Comparison of ENCODE assay signal across 1 cellular context in the genomic region with DNA sequence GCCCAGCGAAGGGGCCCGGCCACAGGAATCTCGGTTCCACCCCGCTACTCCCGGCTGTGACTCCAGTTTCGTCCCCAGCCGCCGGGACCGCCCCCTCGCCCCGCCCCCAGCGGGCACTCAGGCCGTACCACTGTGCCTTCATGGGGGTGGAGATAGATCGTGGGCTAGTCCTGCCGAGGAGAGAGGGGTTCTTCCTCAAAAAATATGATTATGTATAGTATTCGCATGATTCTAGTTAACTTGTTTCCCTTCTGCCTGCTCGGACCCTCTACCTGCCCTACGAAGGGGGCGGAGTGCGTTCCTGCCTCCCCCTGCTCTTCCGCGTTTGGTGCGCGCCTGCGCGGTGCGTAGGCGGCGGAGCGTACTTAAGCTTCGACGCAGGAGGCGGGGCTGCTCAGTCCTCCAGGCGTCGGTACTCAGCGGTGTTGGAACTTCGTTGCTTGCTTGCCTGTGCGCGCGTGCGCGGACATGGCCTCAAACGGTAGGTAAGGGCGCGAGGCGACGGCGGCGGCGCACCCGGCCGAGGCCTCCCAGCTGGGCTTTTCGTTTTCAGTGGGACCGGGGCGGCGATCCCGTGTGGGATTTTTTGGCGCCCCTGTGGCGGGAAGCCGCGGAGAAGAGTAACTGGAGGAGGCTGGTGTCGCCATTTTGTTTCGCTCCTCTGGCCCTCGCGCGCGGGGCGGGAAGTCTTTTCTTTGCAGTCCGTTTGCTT.
TF ChIP-seq lines count a peak whose summit lies in the region.

FUS (plus strand) TSS at position 393 of the 712 bp plus-strand sequence; CDS start at position 469, 76 bp downstream.

TF ChIP-seq in HepG2, 621 proteins besides CTCF, POLR2A, EP300 and RAD21 (continued from another document and continues in another):
- TF ChIP-seq ZFP36L2 (CRISPR knock-in tag; IDR thresholded peaks at IDR 0.05) (peak; percentile 96), ZFP82 (CRISPR knock-in tag; IDR thresholded peaks at IDR 0.05; ENCODE audit: borderline replicate concordance) (peak; percentile 77; the same call in 1 of the 2 replicates), ZNF30 (CRISPR knock-in tag; IDR thresholded peaks at IDR 0.05) (0 out of 2 replicates have a peak, but pooled peaks have one; percentile 96), ZNF17 (CRISPR knock-in tag; IDR thresholded peaks at IDR 0.05) (0 out of 2 replicates have a peak, but pooled peaks have one; percentile 72), RAD51 (IDR thresholded peaks at IDR 0.05; ENCODE audit: borderline replicate concordance) (no peak), ZNF430 (CRISPR knock-in tag; IDR thresholded peaks at IDR 0.05) (peak; percentile 86; the same call in 1 of the 2 replicates), SMARCE1 (IDR thresholded peaks at IDR 0.05; ENCODE audit: borderline replicate concordance) (no peak), ZBTB42 (CRISPR knock-in tag; IDR thresholded peaks at IDR 0.05) (peak; percentile 76; the same call in 1 of the 2 replicates), RBM39 (IDR thresholded peaks at IDR 0.05; ENCODE audit: low read depth, low read length, poor library complexity, severe bottlenecking) (peak; percentile 100), SMAD1 (CRISPR knock-in tag; IDR thresholded peaks at IDR 0.05; ENCODE audit: borderline replicate concordance, low read depth) (peak; percentile 21), ZNF24 (IDR thresholded peaks at IDR 0.05) (0 out of 2 replicates have a peak, but pooled peaks have one; percentile 51), SRY (CRISPR knock-in tag; IDR thresholded peaks at IDR 0.05) (peak; percentile 82; the same call in 1 of the 2 replicates), MATR3 (CRISPR knock-in tag; IDR thresholded peaks at IDR 0.05) (no peak), PLRG1 (conservative IDR thresholded peaks at IDR 0.05) (no peak), DDIT3 (CRISPR knock-in tag; IDR thresholded peaks at IDR 0.05) (peak; percentile 88; the same call in 1 of the 2 replicates), SYNCRIP (IDR thresholded peaks at IDR 0.05; ENCODE audit: insufficient read depth, low read depth, low read length) (no peak), FOXM1 (CRISPR knock-in tag; IDR thresholded peaks at IDR 0.05) (peak; percentile 92), STAG1 (CRISPR knock-in tag; IDR thresholded peaks at IDR 0.05) (no peak; the same call in 1 of the 2 replicates), ZNF781 (CRISPR knock-in tag; IDR thresholded peaks at IDR 0.05; ENCODE audit: borderline replicate concordance, not compliant biosample characterization) (no peak), ZFP37 (CRISPR knock-in tag; IDR thresholded peaks at IDR 0.05; ENCODE audit: borderline replicate concordance) (peak; percentile 73; the same call in 1 of the 2 replicates), JUN (CRISPR knock-in tag; IDR thresholded peaks at IDR 0.05) (peak; percentile 78), MAFF (IDR thresholded peaks at IDR 0.05; ENCODE audit: low read depth, low read length) (peak; percentile 42; the same call in 1 of the 2 replicates), PAX8 (CRISPR knock-in tag; IDR thresholded peaks at IDR 0.05; ENCODE audit: borderline replicate concordance) (peak; percentile 94; the same call in 1 of the 2 replicates), SIX4 (CRISPR knock-in tag; IDR thresholded peaks at IDR 0.05) (peak; percentile 75; the same call in 1 of the 2 replicates), BHLHE40 (IDR thresholded peaks at IDR 0.05; ENCODE audit: low read length) (peak; percentile 99), MLLT10 (CRISPR knock-in tag; IDR thresholded peaks at IDR 0.05) (peak; percentile 93; the same call in 1 of the 2 replicates), U2AF2 (IDR thresholded peaks at IDR 0.05; ENCODE audit: low read depth, low read length) (0 out of 2 replicates have a peak, but pooled peaks have one; percentile 72), E2F5 (CRISPR knock-in tag; conservative IDR thresholded peaks at IDR 0.05) (peak; percentile 85), MBD4 (IDR thresholded peaks at IDR 0.05; ENCODE audit: borderline replicate concordance, low read length) (no peak)
- TF ChIP-seq, protein P1, sequence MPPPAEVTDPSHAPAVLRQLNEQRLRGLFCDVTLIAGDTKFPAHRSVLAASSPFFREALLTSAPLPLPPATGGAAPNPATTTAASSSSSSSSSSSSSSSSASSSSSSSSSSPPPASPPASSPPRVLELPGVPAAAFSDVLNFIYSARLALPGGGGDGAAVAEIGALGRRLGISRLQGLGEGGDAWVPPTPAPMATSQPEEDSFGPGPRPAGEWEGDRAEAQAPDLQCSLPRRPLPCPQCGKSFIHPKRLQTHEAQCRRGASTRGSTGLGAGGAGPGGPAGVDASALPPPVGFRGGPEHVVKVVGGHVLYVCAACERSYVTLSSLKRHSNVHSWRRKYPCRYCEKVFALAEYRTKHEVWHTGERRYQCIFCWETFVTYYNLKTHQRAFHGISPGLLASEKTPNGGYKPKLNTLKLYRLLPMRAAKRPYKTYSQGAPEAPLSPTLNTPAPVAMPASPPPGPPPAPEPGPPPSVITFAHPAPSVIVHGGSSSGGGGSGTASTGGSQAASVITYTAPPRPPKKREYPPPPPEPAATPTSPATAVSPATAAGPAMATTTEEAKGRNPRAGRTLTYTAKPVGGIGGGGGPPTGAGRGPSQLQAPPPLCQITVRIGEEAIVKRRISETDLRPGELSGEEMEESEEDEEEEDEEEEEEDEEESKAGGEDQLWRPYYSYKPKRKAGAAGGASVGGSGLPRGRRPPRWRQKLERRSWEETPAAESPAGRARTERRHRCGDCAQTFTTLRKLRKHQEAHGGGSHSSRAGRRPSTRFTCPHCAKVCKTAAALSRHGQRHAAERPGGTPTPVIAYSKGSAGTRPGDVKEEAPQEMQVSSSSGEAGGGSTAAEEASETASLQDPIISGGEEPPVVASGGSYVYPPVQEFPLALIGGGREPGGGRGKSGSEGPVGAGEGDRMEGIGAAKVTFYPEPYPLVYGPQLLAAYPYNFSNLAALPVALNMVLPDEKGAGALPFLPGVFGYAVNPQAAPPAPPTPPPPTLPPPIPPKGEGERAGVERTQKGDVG (CRISPR knock-in tag; IDR thresholded peaks at IDR 0.05; ENCODE audit: borderline replicate concordance), result peak; percentile 11; the same call in 1 of the 2 replicates
- TF ChIP-seq, protein P2, sequence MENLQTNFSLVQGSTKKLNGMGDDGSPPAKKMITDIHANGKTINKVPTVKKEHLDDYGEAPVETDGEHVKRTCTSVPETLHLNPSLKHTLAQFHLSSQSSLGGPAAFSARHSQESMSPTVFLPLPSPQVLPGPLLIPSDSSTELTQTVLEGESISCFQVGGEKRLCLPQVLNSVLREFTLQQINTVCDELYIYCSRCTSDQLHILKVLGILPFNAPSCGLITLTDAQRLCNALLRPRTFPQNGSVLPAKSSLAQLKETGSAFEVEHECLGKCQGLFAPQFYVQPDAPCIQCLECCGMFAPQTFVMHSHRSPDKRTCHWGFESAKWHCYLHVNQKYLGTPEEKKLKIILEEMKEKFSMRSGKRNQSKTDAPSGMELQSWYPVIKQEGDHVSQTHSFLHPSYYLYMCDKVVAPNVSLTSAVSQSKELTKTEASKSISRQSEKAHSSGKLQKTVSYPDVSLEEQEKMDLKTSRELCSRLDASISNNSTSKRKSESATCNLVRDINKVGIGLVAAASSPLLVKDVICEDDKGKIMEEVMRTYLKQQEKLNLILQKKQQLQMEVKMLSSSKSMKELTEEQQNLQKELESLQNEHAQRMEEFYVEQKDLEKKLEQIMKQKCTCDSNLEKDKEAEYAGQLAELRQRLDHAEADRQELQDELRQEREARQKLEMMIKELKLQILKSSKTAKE (CRISPR knock-in tag; IDR thresholded peaks at IDR 0.05; ENCODE audit: borderline replicate concordance), result peak; percentile 80
- TF ChIP-seq, protein P3, sequence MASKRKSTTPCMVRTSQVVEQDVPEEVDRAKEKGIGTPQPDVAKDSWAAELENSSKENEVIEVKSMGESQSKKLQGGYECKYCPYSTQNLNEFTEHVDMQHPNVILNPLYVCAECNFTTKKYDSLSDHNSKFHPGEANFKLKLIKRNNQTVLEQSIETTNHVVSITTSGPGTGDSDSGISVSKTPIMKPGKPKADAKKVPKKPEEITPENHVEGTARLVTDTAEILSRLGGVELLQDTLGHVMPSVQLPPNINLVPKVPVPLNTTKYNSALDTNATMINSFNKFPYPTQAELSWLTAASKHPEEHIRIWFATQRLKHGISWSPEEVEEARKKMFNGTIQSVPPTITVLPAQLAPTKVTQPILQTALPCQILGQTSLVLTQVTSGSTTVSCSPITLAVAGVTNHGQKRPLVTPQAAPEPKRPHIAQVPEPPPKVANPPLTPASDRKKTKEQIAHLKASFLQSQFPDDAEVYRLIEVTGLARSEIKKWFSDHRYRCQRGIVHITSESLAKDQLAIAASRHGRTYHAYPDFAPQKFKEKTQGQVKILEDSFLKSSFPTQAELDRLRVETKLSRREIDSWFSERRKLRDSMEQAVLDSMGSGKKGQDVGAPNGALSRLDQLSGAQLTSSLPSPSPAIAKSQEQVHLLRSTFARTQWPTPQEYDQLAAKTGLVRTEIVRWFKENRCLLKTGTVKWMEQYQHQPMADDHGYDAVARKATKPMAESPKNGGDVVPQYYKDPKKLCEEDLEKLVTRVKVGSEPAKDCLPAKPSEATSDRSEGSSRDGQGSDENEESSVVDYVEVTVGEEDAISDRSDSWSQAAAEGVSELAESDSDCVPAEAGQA (IDR thresholded peaks at IDR 0.05; ENCODE audit: low read depth), result peak; percentile 67
- TF ChIP-seq, protein P3 (CRISPR knock-in tag; IDR thresholded peaks at IDR 0.05; ENCODE audit: borderline replicate concordance), result peak; percentile 45
- TF ChIP-seq, protein P4, sequence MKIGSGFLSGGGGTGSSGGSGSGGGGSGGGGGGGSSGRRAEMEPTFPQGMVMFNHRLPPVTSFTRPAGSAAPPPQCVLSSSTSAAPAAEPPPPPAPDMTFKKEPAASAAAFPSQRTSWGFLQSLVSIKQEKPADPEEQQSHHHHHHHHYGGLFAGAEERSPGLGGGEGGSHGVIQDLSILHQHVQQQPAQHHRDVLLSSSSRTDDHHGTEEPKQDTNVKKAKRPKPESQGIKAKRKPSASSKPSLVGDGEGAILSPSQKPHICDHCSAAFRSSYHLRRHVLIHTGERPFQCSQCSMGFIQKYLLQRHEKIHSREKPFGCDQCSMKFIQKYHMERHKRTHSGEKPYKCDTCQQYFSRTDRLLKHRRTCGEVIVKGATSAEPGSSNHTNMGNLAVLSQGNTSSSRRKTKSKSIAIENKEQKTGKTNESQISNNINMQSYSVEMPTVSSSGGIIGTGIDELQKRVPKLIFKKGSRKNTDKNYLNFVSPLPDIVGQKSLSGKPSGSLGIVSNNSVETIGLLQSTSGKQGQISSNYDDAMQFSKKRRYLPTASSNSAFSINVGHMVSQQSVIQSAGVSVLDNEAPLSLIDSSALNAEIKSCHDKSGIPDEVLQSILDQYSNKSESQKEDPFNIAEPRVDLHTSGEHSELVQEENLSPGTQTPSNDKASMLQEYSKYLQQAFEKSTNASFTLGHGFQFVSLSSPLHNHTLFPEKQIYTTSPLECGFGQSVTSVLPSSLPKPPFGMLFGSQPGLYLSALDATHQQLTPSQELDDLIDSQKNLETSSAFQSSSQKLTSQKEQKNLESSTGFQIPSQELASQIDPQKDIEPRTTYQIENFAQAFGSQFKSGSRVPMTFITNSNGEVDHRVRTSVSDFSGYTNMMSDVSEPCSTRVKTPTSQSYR (CRISPR knock-in tag; IDR thresholded peaks at IDR 0.05; ENCODE audit: borderline replicate concordance), result peak; percentile 68
- TF ChIP-seq, protein P5, sequence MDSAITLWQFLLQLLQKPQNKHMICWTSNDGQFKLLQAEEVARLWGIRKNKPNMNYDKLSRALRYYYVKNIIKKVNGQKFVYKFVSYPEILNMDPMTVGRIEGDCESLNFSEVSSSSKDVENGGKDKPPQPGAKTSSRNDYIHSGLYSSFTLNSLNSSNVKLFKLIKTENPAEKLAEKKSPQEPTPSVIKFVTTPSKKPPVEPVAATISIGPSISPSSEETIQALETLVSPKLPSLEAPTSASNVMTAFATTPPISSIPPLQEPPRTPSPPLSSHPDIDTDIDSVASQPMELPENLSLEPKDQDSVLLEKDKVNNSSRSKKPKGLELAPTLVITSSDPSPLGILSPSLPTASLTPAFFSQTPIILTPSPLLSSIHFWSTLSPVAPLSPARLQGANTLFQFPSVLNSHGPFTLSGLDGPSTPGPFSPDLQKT (CRISPR knock-in tag; IDR thresholded peaks at IDR 0.05; ENCODE audit: borderline replicate concordance), result no peak
- TF ChIP-seq, protein P6, sequence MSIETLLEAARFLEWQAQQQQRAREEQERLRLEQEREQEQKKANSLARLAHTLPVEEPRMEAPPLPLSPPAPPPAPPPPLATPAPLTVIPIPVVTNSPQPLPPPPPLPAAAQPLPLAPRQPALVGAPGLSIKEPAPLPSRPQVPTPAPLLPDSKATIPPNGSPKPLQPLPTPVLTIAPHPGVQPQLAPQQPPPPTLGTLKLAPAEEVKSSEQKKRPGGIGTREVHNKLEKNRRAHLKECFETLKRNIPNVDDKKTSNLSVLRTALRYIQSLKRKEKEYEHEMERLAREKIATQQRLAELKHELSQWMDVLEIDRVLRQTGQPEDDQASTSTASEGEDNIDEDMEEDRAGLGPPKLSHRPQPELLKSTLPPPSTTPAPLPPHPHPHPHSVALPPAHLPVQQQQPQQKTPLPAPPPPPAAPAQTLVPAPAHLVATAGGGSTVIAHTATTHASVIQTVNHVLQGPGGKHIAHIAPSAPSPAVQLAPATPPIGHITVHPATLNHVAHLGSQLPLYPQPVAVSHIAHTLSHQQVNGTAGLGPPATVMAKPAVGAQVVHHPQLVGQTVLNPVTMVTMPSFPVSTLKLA (IDR thresholded peaks at IDR 0.05), result no peak
